ENCODE assay signal across 8 cellular contexts in the genomic region with DNA sequence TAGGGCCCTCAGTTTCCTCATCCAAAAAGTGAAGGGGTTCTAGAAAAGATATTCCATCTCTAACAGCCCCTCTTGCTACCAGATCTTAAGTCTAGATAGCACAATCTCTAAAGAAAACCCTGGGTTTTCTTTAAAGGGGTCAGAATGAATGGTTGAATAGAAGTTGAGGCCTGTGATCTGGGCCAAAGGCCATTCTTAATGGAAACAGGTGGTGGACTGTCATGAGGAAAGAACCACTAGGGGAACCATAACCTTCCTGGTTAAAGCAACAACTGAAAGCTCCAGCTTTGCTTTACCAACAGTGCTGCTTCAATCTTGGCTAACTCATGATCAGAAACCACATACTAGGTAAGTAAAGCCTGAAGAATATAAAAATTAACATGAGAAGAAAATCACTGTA. TPM values are rescaled to one million over a fixed set of nuclear protein-coding genes. Genes with fewer than 3 reads are reported as not detected.
A peak's percentile ranks its signal among the peaks of the same experiment; 100 is the strongest.
DNase-seq lines count a peak whose midpoint lies in the region; ATAC-seq and TF ChIP-seq lines count a peak whose summit lies in the region.

No MANE protein-coding gene starts in this region.

- H3K36me3 ChIP-seq in brain microvascular endothelial cell (replicated peaks) (no peaks in the 10 kb centered on the region), uterus (no peaks in the 10 kb centered on the region)

- no peaks in the 10 kb centered on the region for H3K9me3 ChIP-seq in uterus

- H3K27me3 ChIP-seq in brain microvascular endothelial cell (replicated peaks): no peaks in the 10 kb centered on the region
- no peaks in the 10 kb centered on the region for H3K27me3 ChIP-seq in uterus

- DNase-seq in NCI-H82 (lab: John Stamatoyannopoulos, UW) (peak; percentile 41), NCI-H82 treated with DMSO at 0.1 percent for 48 hours (lab: John Stamatoyannopoulos, UW; ENCODE audit: unreplicated experiment) (no peak), LoVo (ENCODE audit: low spot score) (peak; percentile 42), brain microvascular endothelial cell (no peak), memory B cell (ENCODE audit: low spot score in 2 of 2) (no peak), NCI-H1105 (lab: John Stamatoyannopoulos, UW) (no peak), uterus (no peak)
- DNase-seq in effector CD4-positive, alpha-beta T cell: no peak

- in situ Hi-C loops in brain microvascular endothelial cell (cut with HindIII; ENCODE audit: low pct_ligation_motif_present, low sequenced_read_pairs): no loop called here

- H3K4me1 ChIP-seq in uterus: peaks cover 0 to 9% of the 10 kb centered on the region in 2 donors

- TF ChIP-seq CTCF in brain microvascular endothelial cell (IDR thresholded peaks at IDR 0.05; ENCODE audit: low read depth, low read length, missing control alignments) (peak; percentile 63), uterus (IDR thresholded peaks at IDR 0.05) (no peak)

- no peaks in the 10 kb centered on the region for H3K9me3 Mint-ChIP-seq in memory B cell

- no peak for ATAC-seq in memory B cell (ENCODE audit: low read depth)

- H3K4me3 ChIP-seq in brain microvascular endothelial cell (ENCODE audit: low read depth, low read length): peak overlapping the region; percentile 99
- H3K4me3 ChIP-seq in uterus: peak overlapping the region in 1 of 2 donors; percentile 94

- no peaks in the 10 kb centered on the region for H3K27me3 Mint-ChIP-seq in memory B cell

- H3K36me3 Mint-ChIP-seq in memory B cell: peaks cover 5% of the 10 kb centered on the region

- H3K4me3 Mint-ChIP-seq in memory B cell: peak overlapping the region; percentile 99

- no peak for TF ChIP-seq POLR2A in uterus (IDR thresholded peaks at IDR 0.05)

- peak overlapping the region; percentile 97 for H3K27ac Mint-ChIP-seq in memory B cell

- peaks cover 25% of the 10 kb centered on the region for H3K4me1 Mint-ChIP-seq in memory B cell

- H3K27ac ChIP-seq in brain microvascular endothelial cell: peak overlapping the region; percentile 63
- H3K27ac ChIP-seq in uterus: peak overlapping the region in 1 of 2 donors; percentile 91

- intact Hi-C loops in uterus (cut with DNase I; ENCODE audit: low total_unique reads): no loop called here

RNA-seq across cellular contexts. Expression of gene CELF1, which starts 1.8 kb away (rescaled TPM):
- total RNA-seq in uterus: 100 to 1,000 TPM in 3 of 4 donors, 10 to 100 TPM in 1; 51.2 to 138 (median 121) TPM

RNA-seq across cellular contexts. Expression of gene PTPMT1, which starts 14.3 kb away (rescaled TPM):
- 10 to 100 TPM; 28.5 to 74.4 (median 48.7) TPM for total RNA-seq in uterus

RNA-seq across cellular contexts. Expression of gene KBTBD4, which starts 27.7 kb away (rescaled TPM):
- total RNA-seq in uterus: 10 to 100 TPM in 3 of 4 donors, 1 to 10 TPM in 1; 9.7 to 36.3 (median 18.5) TPM

RNA-seq across cellular contexts. Expression of gene NDUFS3, which starts 27.8 kb away (rescaled TPM):
- 10 to 100 TPM; 59.2 to 67.6 (median 62.5) TPM for total RNA-seq in uterus

RNA-seq across cellular contexts. Expression of gene FAM180B, which starts 35.4 kb away (rescaled TPM):
- under 1 TPM in 2 of 4 donors, not detected in 2; 0.21 to 0.30 TPM for total RNA-seq in uterus

Comparison
In these comparisons a context has a peak if more than half of its experiments do, and no peak if none do; other contexts are left out.
1. DNase-seq: peak in NCI-H82 (single experiment) and LoVo (single experiment); none in NCI-H82 treated with DMSO at 0.1 percent for 48 hours (single experiment), brain microvascular endothelial cell (single experiment), memory B cell (0 of 2), NCI-H1105 (single experiment), effector CD4-positive, alpha-beta T cell (single experiment) and uterus (0 of 2).